Comparison of ENCODE assay signal across 20 cellular contexts in genomic region chr11:4345366-4345765, GRCh38. TPM values are rescaled to one million over a fixed set of nuclear protein-coding genes. Genes with fewer than 3 reads are reported as not detected.
"Had no signal": no experiment of that assay in that cellular context is flagged by ENCODE, and none has a peak within 500 bp of the region (broad histone marks: within the 10 kb centered on the region; RNA-seq: fewer than 3 reads in every experiment).

No MANE protein-coding gene starts in this region.

RNA-seq across cellular contexts. Expression of gene OR52B4, which starts 22.8 kb away (rescaled TPM):
- total RNA-seq: activated naive CD4-positive, alpha-beta T cell treated with anti-CD3 and anti-CD28 coated beads for 36 hours; activated naive CD4-positive, alpha-beta T cell treated with anti-CD3 and anti-CD28 coated beads, Interleukin-2, amount 50 U/mL, for 72 hours; activated naive CD8-positive, alpha-beta T cell treated with anti-CD3 and anti-CD28 coated beads for 36 hours; activated naive CD8-positive, alpha-beta T cell treated with anti-CD3 and anti-CD28 coated beads, Interleukin-2, amount 10 ng/mL, durations not matched to agents 7 days and 5 days; activated T-cell treated with anti-CD3 and anti-CD28 coated beads, Interleukin-2, amount 50 U/mL, for 4 hours; activated T-cell treated with anti-CD3 and anti-CD28 coated beads, Interleukin-2, amount 50 U/mL, for 72 hours; activated T-helper 1 cell treated with anti-CD3 and anti-CD28 coated beads, Interleukin-12 subunit alpha, Interleukin-12 subunit beta, Interleukin-2, Interleukin-4 antibody, amounts not matched to agents 30 ng/mL and 10 ng/mL and 1 ng/mL, durations not matched to agents 14 hours and 24 hours and 36 hours; activated T-helper 17 cell treated with anti-CD3 and anti-CD28 coated beads, Interleukin-2, amount 50 U/mL, for 72 hours; activated T-helper 2 cell treated with anti-CD3 and anti-CD28 coated beads, Interferon-gamma antibody, Interleukin-2, Interleukin-4, amounts not matched to agents 10 μg/mL and 5 μg/mL and 100 μg/mL, durations not matched to agents 14 hours and 24 hours and 36 hours; adrenal gland; ascending aorta; astrocyte; body of pancreas; breast epithelium; bronchial epithelial cell; cardiac muscle cell; cardiac septum; cerebellum; chondrocyte had no signal
- polyA plus RNA-seq: adipose tissue, adrenal gland, cardiac muscle cell had no signal
